9 cellular contexts compared by ENCODE assay signal in the genomic region with DNA sequence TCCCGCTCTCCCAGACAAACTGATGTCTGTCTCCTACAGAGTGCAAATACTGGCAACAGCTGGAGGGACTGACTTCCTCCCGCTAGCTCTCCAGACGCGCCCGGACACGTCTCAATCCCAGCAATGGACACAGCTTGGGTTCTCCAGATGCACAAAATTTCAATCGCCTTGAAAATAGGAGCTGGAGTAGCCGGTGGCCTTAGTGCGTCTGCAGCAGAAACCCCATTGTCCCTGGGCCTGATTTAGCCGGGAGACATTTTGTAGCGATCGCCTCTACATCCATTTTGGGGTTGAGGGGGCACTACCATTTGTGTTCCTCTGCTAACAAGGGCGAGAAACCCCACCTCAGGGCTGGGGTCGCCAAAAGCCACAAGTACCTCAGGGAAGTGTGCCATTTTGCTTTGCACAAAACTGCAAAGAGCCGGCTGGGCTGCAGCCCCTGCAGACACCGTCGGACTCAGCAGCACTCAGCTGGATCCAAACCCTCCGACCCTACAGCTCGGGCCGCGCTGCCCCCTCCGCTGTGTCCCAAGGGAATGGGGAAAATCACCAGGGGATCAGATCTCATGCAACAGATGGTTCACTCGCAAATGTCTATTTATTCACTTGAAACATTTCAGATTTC. TPM values are rescaled to one million over a fixed set of nuclear protein-coding genes. Genes with fewer than 3 reads are reported as not detected.
DNase-seq lines count a peak whose midpoint lies in the region; ATAC-seq, FAIRE-seq and TF ChIP-seq lines count a peak whose summit lies in the region.
"Had no signal": no experiment of that assay in that cellular context is flagged by ENCODE, and none has a peak within 500 bp of the region (broad histone marks: within the 10 kb centered on the region; RNA-seq: fewer than 3 reads in every experiment).

No MANE protein-coding gene starts in this region.

- no peak for DNase-seq in activated CD4-positive, alpha-beta T cell treated with anti-CD3 and anti-CD28 coated beads for 36 hours
- DNase-seq in activated CD4-positive, alpha-beta T cell treated with anti-CD3 and anti-CD28 coated beads, Interleukin-2, amount 50 U/mL, for 4 hours, result no peak
- DNase-seq in WERI-Rb-1 (peak; percentile 30), keratinocyte (ENCODE audit: low read depth, low spot score) (no peak)
- DNase-seq in stimulated activated naive CD8-positive, alpha-beta T cell treated with anti-CD3 and anti-CD28 coated beads, Interleukin-15, Interleukin-2, amounts not matched to agents 100 U/mL and 50 U/mL, for 24 hours, result no peak
- no peak for DNase-seq in NK-92 treated with Interleukin-12 subunit alpha and Interleukin-12 subunit beta, amount 100 ng/mL, for 24 hours (lab: John Stamatoyannopoulos, UW)

- WGBS in urinary bladder, result 47% methylated on average over 23 of the region's 23 CpGs

- peak overlapping the region; percentile 74 for H3K4me2 ChIP-seq in keratinocyte (ENCODE audit: control insufficient read depth, extremely low read depth, insufficient read depth, low read depth, low read length)

- no peaks in the 10 kb centered on the region for H3K9me1 ChIP-seq in keratinocyte (ENCODE audit: control insufficient read depth, extremely low read depth, insufficient read depth, low read length)

- intact Hi-C loops in activated CD4-positive, alpha-beta T cell treated with anti-CD3 and anti-CD28 coated beads for 36 hours (cut with DNase I, micrococcal nuclease), result no loop called here

- no peaks in the 10 kb centered on the region for H4K20me1 ChIP-seq in keratinocyte (ENCODE audit: control insufficient read depth, extremely low read depth, insufficient read depth, low read length)

- H3K9me3 Mint-ChIP-seq in activated CD4-positive, alpha-beta T cell treated with anti-CD3 and anti-CD28 coated beads for 36 hours (ENCODE audit: low read depth), result no peaks in the 10 kb centered on the region

- peak overlapping the region; percentile 47 for H3K9ac ChIP-seq in keratinocyte (ENCODE audit: control insufficient read depth, extremely low read depth, insufficient read depth, low read length)

- H3K27ac Mint-ChIP-seq in activated CD4-positive, alpha-beta T cell treated with anti-CD3 and anti-CD28 coated beads for 36 hours, result no peak overlapping the region

- FAIRE-seq in keratinocyte (lab: Jason Lieb, UNC), result peak; percentile 75

- peak overlapping the region; percentile 34 for H3K4me3 Mint-ChIP-seq in activated CD4-positive, alpha-beta T cell treated with anti-CD3 and anti-CD28 coated beads for 36 hours

- peaks cover 4% of the 10 kb centered on the region for H3K27me3 Mint-ChIP-seq in activated CD4-positive, alpha-beta T cell treated with anti-CD3 and anti-CD28 coated beads for 36 hours

- TF ChIP-seq CTCF in WERI-Rb-1 (IDR thresholded peaks at IDR 0.05; ENCODE audit: low read depth, low read length) (no peak), keratinocyte (optimal IDR thresholded peaks at IDR 0.05 in 1 of 3, IDR thresholded peaks at IDR 0.05 in 1 of 3, conservative IDR thresholded peaks at IDR 0.05 in 1 of 3; ENCODE audit: extremely low read depth in 1 of 3, insufficient read depth in 2 of 3, low read length in 3 of 3) (no peak)

- CTCF ChIA-PET in activated CD4-positive, alpha-beta T cell treated with anti-CD3 and anti-CD28 coated beads for 36 hours (lab: Charles Lee), result no interaction called here

- peaks cover 51% of the 10 kb centered on the region for H3K4me1 ChIP-seq in keratinocyte (ENCODE audit: control insufficient read depth, extremely low read depth, insufficient read depth, low read length)
- H3K4me1 ChIP-seq in urinary bladder (ENCODE audit: insufficient read depth), result no peaks in the 10 kb centered on the region

- H3K36me3 Mint-ChIP-seq in activated CD4-positive, alpha-beta T cell treated with anti-CD3 and anti-CD28 coated beads for 36 hours (ENCODE audit: low read depth), result no peaks in the 10 kb centered on the region

- POLR2A ChIA-PET in activated CD4-positive, alpha-beta T cell treated with anti-CD3 and anti-CD28 coated beads for 36 hours (lab: Charles Lee), result interaction anchor here (0.6 kb wide), 1 partner anchor 100 kb away, joined by 6 read pairs; no protein-coding TSS in a partner anchor

- ATAC-seq in activated CD4-positive, alpha-beta T cell treated with anti-CD3 and anti-CD28 coated beads for 36 hours, result no peak
- ATAC-seq in stimulated activated naive CD8-positive, alpha-beta T cell treated with anti-CD3 and anti-CD28 coated beads, Interleukin-15, Interleukin-2, amounts not matched to agents 100 U/mL and 50 U/mL, for 24 hours, result no peak
- ATAC-seq in HG02623 (IDR thresholded peaks at IDR 0.05; ENCODE audit: unreplicated experiment), result no peak

- no peaks in the 10 kb centered on the region for H3K27me3 ChIP-seq in WERI-Rb-1 (ENCODE audit: insufficient read depth, low read depth, severe bottlenecking)
- no peaks in the 10 kb centered on the region for H3K27me3 ChIP-seq in keratinocyte (ENCODE audit: control insufficient read depth, extremely low read depth, insufficient read depth, low read length)

- peak overlapping the region; percentile 77 for H2AFZ ChIP-seq in keratinocyte (ENCODE audit: control insufficient read depth, low read length)

- peak overlapping the region; percentile 34; the same call in 1 of the 2 replicates for H3K27ac ChIP-seq in WERI-Rb-1
- H3K27ac ChIP-seq in keratinocyte (ENCODE audit: control insufficient read depth, insufficient read depth, low read length), result peak overlapping the region; percentile 54
- H3K27ac ChIP-seq in urinary bladder (ENCODE audit: low read depth), result no peak overlapping the region

- H3K79me2 ChIP-seq in keratinocyte (ENCODE audit: control insufficient read depth, insufficient read depth, low read length), result no peaks in the 10 kb centered on the region

- H3K4me3 ChIP-seq in WERI-Rb-1 (ENCODE audit: low read depth, low read length), result no peak overlapping the region
- H3K4me3 ChIP-seq in keratinocyte (ENCODE audit: control insufficient read depth in 2 of 3, extremely low read depth in 1 of 3, insufficient read depth in 2 of 3, low read depth in 1 of 3, low read length in 3 of 3), result peak overlapping the region in 2 of 3 experiments; percentile 14 to 37
- peak overlapping the region; percentile 2 for H3K4me3 ChIP-seq in urinary bladder (ENCODE audit: low read depth, low read length)

- dilution Hi-C loops in keratinocyte (cut with MboI; ENCODE audit: extremely low pct_ligation_motif_present, low sequenced_read_pairs), result no loop called here

- H3K4me1 Mint-ChIP-seq in activated CD4-positive, alpha-beta T cell treated with anti-CD3 and anti-CD28 coated beads for 36 hours, result peaks cover 35% of the 10 kb centered on the region

- peaks cover 5% of the 10 kb centered on the region for H3K9me3 ChIP-seq in WERI-Rb-1 (ENCODE audit: severe bottlenecking)
- no peaks in the 10 kb centered on the region for H3K9me3 ChIP-seq in keratinocyte (ENCODE audit: control insufficient read depth, low read depth, low read length)

- no peaks in the 10 kb centered on the region for H3K36me3 ChIP-seq in WERI-Rb-1
- H3K36me3 ChIP-seq in keratinocyte (ENCODE audit: control insufficient read depth in 2 of 2, extremely low read depth in 1 of 2, insufficient read depth in 2 of 2, low read length in 2 of 2), result no peaks in the 10 kb centered on the region
- H3K36me3 ChIP-seq in urinary bladder (ENCODE audit: insufficient read depth), result no peaks in the 10 kb centered on the region

RNA-seq across cellular contexts. Expression of a gene that starts 5.9 kb away (rescaled TPM):
- total RNA-seq in activated CD4-positive, alpha-beta T cell treated with anti-CD3 and anti-CD28 coated beads for 36 hours, result under 1 TPM in 1 of 2 experiments, not detected in 1; 0.18 TPM
- 0.33 to 0.41 TPM (median 0.36 TPM) in 3 replicates for polyA plus RNA-seq in keratinocyte
- polyA plus RNA-seq in keratinocyte (2011; ENCODE audit: low read depth), result not detected
- 0.34 and 0.52 TPM in 2 replicates for polyA plus RNA-seq in keratinocyte (2011; cell fraction: cytosol; rRNA removed)
- 0.08 and 0.27 TPM in 2 replicates for polyA plus RNA-seq in keratinocyte (2011; cell fraction: nucleus; rRNA removed)
- 0.20 and 0.37 TPM in 2 replicates for polyA plus RNA-seq in keratinocyte (2012; ENCODE audit: low replicate concordance)
- polyA minus RNA-seq in keratinocyte, result 0.26 TPM in 1 of 3 replicates, not detected in the others
- polyA minus RNA-seq in keratinocyte (2011; cell fraction: cytosol; rRNA and poly(A)+ RNA removed), result not detected
- polyA minus RNA-seq in keratinocyte (2011; cell fraction: nucleus; rRNA and poly(A)+ RNA removed), result not detected in 2 replicates
- not detected for total RNA-seq in urinary bladder
- polyA plus RNA-seq in urinary bladder, result 0.09 TPM
- total RNA-seq: SK-MEL-5 had no signal

RNA-seq across cellular contexts. Expression of a gene that starts 20.4 kb away (rescaled TPM):
- total RNA-seq in activated CD4-positive, alpha-beta T cell treated with anti-CD3 and anti-CD28 coated beads for 36 hours, result not detected
- polyA plus RNA-seq in keratinocyte (248 to 423 TPM (median 276 TPM) in 3 replicates), urinary bladder (not detected)
- polyA plus RNA-seq in keratinocyte (2011; ENCODE audit: low read depth), result 251 TPM
- polyA plus RNA-seq in keratinocyte (2011; cell fraction: cytosol; rRNA removed), result 150 and 192 TPM in 2 replicates
- 1,379 and 1,426 TPM in 2 replicates for polyA plus RNA-seq in keratinocyte (2011; cell fraction: nucleus; rRNA removed)
- polyA plus RNA-seq in keratinocyte (2012; ENCODE audit: low replicate concordance), result 171 and 255 TPM in 2 replicates
- 179 to 415 TPM (median 405 TPM) in 3 replicates for polyA minus RNA-seq in keratinocyte
- 165 TPM for polyA minus RNA-seq in keratinocyte (2011; cell fraction: cytosol; rRNA and poly(A)+ RNA removed)
- 577 and 948 TPM in 2 replicates for polyA minus RNA-seq in keratinocyte (2011; cell fraction: nucleus; rRNA and poly(A)+ RNA removed)
- total RNA-seq in urinary bladder, result 3.8 TPM
